Comparison of ENCODE assay signal across 17 cellular contexts in genomic region chr2:49291619-49292018, GRCh38.
"Had no signal": no experiment of that assay in that cellular context is flagged by ENCODE, and none has a peak within 500 bp of the region (broad histone marks: within the 10 kb centered on the region; RNA-seq: fewer than 3 reads in every experiment).

No MANE protein-coding gene starts in this region.

- DNase-seq: dermis blood vessel endothelial cell; effector CD8-positive, alpha-beta T cell; effector memory CD8-positive, alpha-beta T cell; foreskin keratinocyte; heart left ventricle; hypothalamus; left cardiac atrium; left lung; left ventricle myocardium superior; lower lobe of right lung; mesenchymal stem cell; midbrain; naive thymus-derived CD4-positive, alpha-beta T cell had no signal

- H2AFZ ChIP-seq: hepatocyte had no signal

- H3K4me1 Mint-ChIP-seq: naive thymus-derived CD4-positive, alpha-beta T cell had no signal

- H3K36me3 ChIP-seq: esophagus muscularis mucosa, gastroesophageal sphincter, heart left ventricle, left lung, lower lobe of right lung had no signal

- H3K79me2 ChIP-seq: hepatocyte had no signal

- H3K4me2 ChIP-seq: hepatocyte had no signal

- ATAC-seq: effector memory CD8-positive, alpha-beta T cell; foreskin keratinocyte; gastroesophageal sphincter; heart left ventricle; left cardiac atrium; left lung; left ventricle myocardium superior; lower lobe of right lung; naive thymus-derived CD4-positive, alpha-beta T cell had no signal

- H3K27me3 ChIP-seq: esophagus muscularis mucosa, foreskin keratinocyte, gastroesophageal sphincter, heart left ventricle, hepatocyte, left lung had no signal

- H3K4me3 ChIP-seq: coronary artery, esophagus muscularis mucosa, gastroesophageal sphincter, heart left ventricle, hepatocyte, left lung, lower lobe of right lung had no signal

- H3K36me3 Mint-ChIP-seq: naive thymus-derived CD4-positive, alpha-beta T cell had no signal

- H3K27ac ChIP-seq: coronary artery, esophagus muscularis mucosa, foreskin keratinocyte, gastroesophageal sphincter, heart left ventricle, hepatocyte, left lung, lower lobe of right lung had no signal

- H3K4me1 ChIP-seq: foreskin keratinocyte, left lung, lower lobe of right lung had no signal

- H3K9me3 ChIP-seq: esophagus muscularis mucosa, gastroesophageal sphincter, heart left ventricle, left lung, lower lobe of right lung had no signal

- H3K4me3 Mint-ChIP-seq: effector memory CD8-positive, alpha-beta T cell; naive thymus-derived CD4-positive, alpha-beta T cell had no signal

- H3K27me3 Mint-ChIP-seq: effector memory CD8-positive, alpha-beta T cell; naive thymus-derived CD4-positive, alpha-beta T cell had no signal

- H3K27ac Mint-ChIP-seq: effector memory CD8-positive, alpha-beta T cell; naive thymus-derived CD4-positive, alpha-beta T cell had no signal
